21 cellular contexts compared by ENCODE assay signal in the genomic region with DNA sequence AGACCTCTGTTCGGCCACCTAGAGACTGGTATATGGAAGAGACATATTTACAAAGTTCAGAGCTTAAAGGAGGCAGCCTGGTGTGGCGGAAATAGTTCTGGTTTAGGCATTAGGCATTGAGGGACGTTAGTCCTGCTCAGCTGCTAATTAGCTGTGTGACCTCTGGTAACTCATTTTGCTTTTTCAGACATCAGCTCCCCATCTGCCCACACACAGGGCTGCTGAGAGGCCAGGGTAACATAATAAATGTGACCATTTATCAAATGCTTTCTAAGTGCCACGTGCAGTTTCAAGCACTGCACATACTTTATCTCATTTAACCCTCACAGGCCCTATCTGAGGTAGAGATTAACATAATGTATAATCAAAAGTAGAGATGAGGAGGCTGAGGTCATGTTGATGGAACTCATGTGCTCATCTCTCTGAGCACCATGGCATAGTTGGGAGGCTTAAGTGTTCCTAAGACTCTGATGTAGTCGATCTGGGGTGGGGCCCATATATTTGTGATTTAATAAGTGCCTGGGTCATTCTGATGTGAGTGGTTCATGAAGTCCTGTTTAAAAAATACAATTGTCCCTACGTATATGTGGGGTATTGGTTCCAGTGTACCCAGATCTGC.
"Had no signal": no experiment of that assay in that cellular context is flagged by ENCODE, and none has a peak within 500 bp of the region (broad histone marks: within the 10 kb centered on the region; RNA-seq: fewer than 3 reads in every experiment).

No MANE protein-coding gene starts in this region.

- ATAC-seq: activated CD4-positive, CD25-positive, alpha-beta regulatory T cell treated with anti-CD3 and anti-CD28 coated beads, Interleukin-2, amount 50 U/mL, for 24 hours; activated T-cell treated with anti-CD3 and anti-CD28 coated beads, Interleukin-2, amount 50 U/mL, for 4 hours; K562 had no signal

- H3K36me3 Mint-ChIP-seq: activated naive CD8-positive, alpha-beta T cell had no signal

- DNase-seq: activated CD4-positive, alpha-beta T cell treated with anti-CD3 and anti-CD28 coated beads for 4 hours; activated CD4-positive, alpha-beta T cell treated with anti-CD3 and anti-CD28 coated beads, Interleukin-2, amount 50 U/mL, for 48 hours; activated effector memory CD4-positive, alpha-beta T cell treated with anti-CD3 and anti-CD28 coated beads, Interleukin-2, amount 50 U/mL, for 16 hours; activated naive CD4-positive, alpha-beta T cell treated with anti-CD3 and anti-CD28 coated beads for 36 hours; activated T-cell treated with anti-CD3 and anti-CD28 coated beads, Interleukin-2, amount 50 U/mL, for 4 hours; anterior cingulate cortex; cerebellar nuclear complex; Karpas-422; MM.1S; NCI-H1105; NCI-H1436; NCI-H1694 treated with DMSO at 0.1 percent for 48 hours; NCI-H2029 treated with DMSO at 0.1 percent for 48 hours; NCI-H345; NCI-H510A treated with DMSO at 0.1 percent for 48 hours; PC-3; SHP77; T-helper 1 cell had no signal

- H3K27ac Mint-ChIP-seq: activated naive CD4-positive, alpha-beta T cell treated with anti-CD3 and anti-CD28 coated beads for 36 hours; activated naive CD8-positive, alpha-beta T cell had no signal

- H3K4me3 Mint-ChIP-seq: activated naive CD4-positive, alpha-beta T cell treated with anti-CD3 and anti-CD28 coated beads for 36 hours; activated naive CD8-positive, alpha-beta T cell; activated T-cell treated with anti-CD3 and anti-CD28 coated beads, Interleukin-2, amount 50 U/mL, for 4 hours had no signal

- H3K9me3 Mint-ChIP-seq: activated naive CD4-positive, alpha-beta T cell treated with anti-CD3 and anti-CD28 coated beads for 36 hours had no signal
